ENCODE assay signal across 1 cellular context in the genomic region with DNA sequence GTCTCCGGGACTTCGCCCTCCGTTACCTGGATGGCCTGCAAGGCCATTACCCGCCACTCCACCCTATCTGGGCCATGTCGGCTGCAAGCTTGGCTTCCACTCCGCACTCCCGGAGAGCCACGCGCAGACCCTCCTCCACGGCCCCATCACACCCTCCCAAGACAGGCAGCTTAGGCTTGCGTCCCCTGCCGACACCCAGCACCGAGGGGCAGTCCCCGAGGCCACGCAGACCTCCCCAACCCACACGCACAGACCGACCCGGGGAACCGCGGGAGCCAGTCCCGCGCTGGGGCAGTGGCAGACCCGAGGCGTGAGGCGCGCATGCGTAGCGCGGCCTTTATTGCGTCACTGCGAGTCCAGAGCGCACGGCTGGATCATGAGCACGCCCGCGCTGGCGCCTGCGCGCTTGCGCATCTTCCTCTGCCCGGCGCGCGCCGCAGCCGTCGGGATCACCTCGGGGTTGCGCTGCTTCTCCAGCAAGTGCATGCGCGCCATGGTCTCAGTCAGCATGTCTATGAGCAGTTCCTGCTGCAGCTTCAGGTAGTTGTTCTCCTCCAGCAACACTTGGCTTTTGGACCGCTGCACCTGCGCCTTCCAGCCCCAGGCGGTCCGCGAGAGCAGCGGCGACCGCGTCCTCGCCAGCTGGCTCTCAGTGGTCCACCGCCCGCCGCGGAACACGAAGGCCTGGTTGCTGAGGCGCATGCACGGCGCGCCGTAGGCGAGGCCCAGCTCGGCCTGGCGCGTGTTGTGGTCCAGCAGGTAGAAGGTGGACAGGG.
TF ChIP-seq lines count a peak whose summit lies in the region.

No MANE protein-coding gene starts in this region.

TF ChIP-seq in GM23338, 12 proteins besides CTCF, POLR2A, EP300 and RAD21:
- peak; percentile 86 for TF ChIP-seq CREB1 (CRISPR knock-in tag; IDR thresholded peaks at IDR 0.05; ENCODE audit: low read depth)
- no peak for TF ChIP-seq ZNF331 (CRISPR knock-in tag; IDR thresholded peaks at IDR 0.05; ENCODE audit: low read depth)
- no peak for TF ChIP-seq STAT1 (IDR thresholded peaks at IDR 0.05; ENCODE audit: unreplicated experiment)
- TF ChIP-seq ETS1 (IDR thresholded peaks at IDR 0.05), result 0 out of 2 replicates have a peak, but pooled peaks have one; percentile 21
- no peak for TF ChIP-seq EZH2phosphoT487 (IDR thresholded peaks at IDR 0.05; ENCODE audit: unreplicated experiment)
- TF ChIP-seq POLR2AphosphoS5 (IDR thresholded peaks at IDR 0.05; ENCODE audit: low read depth), result peak; percentile 99
